Comparison of ENCODE assay signal across 17 cellular contexts in genomic region chr14:92792885-92793284, GRCh38. TPM values are rescaled to one million over a fixed set of nuclear protein-coding genes. Genes with fewer than 3 reads are reported as not detected.
DNase-seq lines count a peak whose midpoint lies in the region; ATAC-seq and TF ChIP-seq lines count a peak whose summit lies in the region.
"Had no signal": no experiment of that assay in that cellular context is flagged by ENCODE, and none has a peak within 500 bp of the region (broad histone marks: within the 10 kb centered on the region; RNA-seq: fewer than 3 reads in every experiment).

No MANE protein-coding gene starts in this region.

- H3K4me3 ChIP-seq in MM.1S (ENCODE audit: low read length) (no peak overlapping the region), cardiac fibroblast (replicated peaks in 1 of 2; ENCODE audit: low read depth in 2 of 2, low read length in 2 of 2) (no peak overlapping the region)

- H3K4me3 Mint-ChIP-seq in nephron = peak overlapping the region; percentile 48 to 86 (median 85)

- ATAC-seq in HG02588 (IDR thresholded peaks at IDR 0.05; ENCODE audit: unreplicated experiment) = no peak

- H3K27me3 Mint-ChIP-seq in nephron (ENCODE audit: low read depth) = peaks cover 3% of the 10 kb centered on the region

- TF ChIP-seq CTCF in MM.1S (IDR thresholded peaks at IDR 0.05; ENCODE audit: low read length) (no peak), cardiac fibroblast (IDR thresholded peaks at IDR 0.05; ENCODE audit: low read depth, low read length) (no peak), nephron (IDR thresholded peaks at IDR 0.05; ENCODE audit: unreplicated experiment in 3 of 3) (no peak)

- peak overlapping the region in 2 of 3 experiments; percentile 25 to 79 for H3K27ac Mint-ChIP-seq in nephron

- H3K9ac ChIP-seq in MM.1S (ENCODE audit: low read length) = no peak overlapping the region

- H3K27ac ChIP-seq in MM.1S (ENCODE audit: low read length) = no peak overlapping the region
- H3K27ac ChIP-seq: SJSA1 had no signal

- no peaks in the 10 kb centered on the region for H3F3A ChIP-seq in MM.1S (ENCODE audit: insufficient read depth, low read length)

- H3K4me1 Mint-ChIP-seq in nephron = peaks cover 24% of the 10 kb centered on the region

- H3K4me2 ChIP-seq in MM.1S (ENCODE audit: low read depth, low read length) = no peak overlapping the region

- no peaks in the 10 kb centered on the region for H4K20me1 ChIP-seq in MM.1S (ENCODE audit: insufficient read depth, low read length)

- H3K27me3 ChIP-seq in MM.1S (replicated peaks; ENCODE audit: insufficient read depth, low read length) = no peaks in the 10 kb centered on the region
- H3K27me3 ChIP-seq: neutrophil, SJSA1, tibial artery had no signal

- peaks cover 8% of the 10 kb centered on the region for H3K36me3 Mint-ChIP-seq in nephron (ENCODE audit: low read depth)

- H3K36me3 ChIP-seq in MM.1S (replicated peaks; ENCODE audit: insufficient read depth, low read length) = no peaks in the 10 kb centered on the region

- H3K9me3 Mint-ChIP-seq in nephron = peaks cover 23% of the 10 kb centered on the region

- H3K9me3 ChIP-seq in MM.1S (replicated peaks; ENCODE audit: insufficient read depth, low read length) = no peaks in the 10 kb centered on the region

- H3K4me1 ChIP-seq in MM.1S (ENCODE audit: low read length) = peaks cover 4% of the 10 kb centered on the region; the same call in 1 of the 2 replicates

- peaks cover 23% of the 10 kb centered on the region for H3K79me2 ChIP-seq in MM.1S (ENCODE audit: low read length)

- H3K9me2 ChIP-seq in MM.1S (replicated peaks; ENCODE audit: insufficient read depth, low read length) = no peaks in the 10 kb centered on the region

- peak overlapping the region; percentile 77; the same call in 1 of the 2 replicates for H2AFZ ChIP-seq in MM.1S (ENCODE audit: low read length)

- peak in 2 of 3 experiments; percentile 29 to 70 for DNase-seq in NCI-H1417 (lab: John Stamatoyannopoulos, UW)
- no peak for DNase-seq in NCI-H1417 treated with DMSO at 0.1 percent for 48 hours (lab: John Stamatoyannopoulos, UW)
- no peak for DNase-seq in MM.1S
- peak; percentile 28 to 32 for DNase-seq in cardiac fibroblast (ENCODE audit: low read depth in 2 of 2)
- no peak for DNase-seq in A172 (ENCODE audit: low spot score)
- DNase-seq in NK-92 (lab: John Stamatoyannopoulos, UW; ENCODE audit: unreplicated experiment) = no peak
- DNase-seq: ACHN; activated CD8-positive, alpha-beta memory T cell treated with anti-CD3 and anti-CD28 coated beads for 24 hours; cerebellar nuclear complex; hippocampal formation; MV-4-11; stimulated activated CD4-positive, alpha-beta T cell treated with anti-CD3 and anti-CD28 coated beads, Interleukin-4, amount 100 ng/mL, for 1 hour; tibial artery had no signal

RNA-seq across cellular contexts. Expression of gene GOLGA5, which starts 1.2 kb away (rescaled TPM):
- 24.7 and 28.1 TPM in 2 replicates for total RNA-seq in A172 (2014; rRNA removed; shearing (Covaris generic))

RNA-seq across cellular contexts. Expression of gene LGMN, which starts 44.5 kb away (rescaled TPM):
- total RNA-seq in A172 (2014; rRNA removed; shearing (Covaris generic)) = 13.0 and 21.3 TPM in 2 replicates

Comparison
In these comparisons a context has a peak if more than half of its experiments do, and no peak if none do; other contexts are left out.
1. DNase-seq: peak in NCI-H1417 (2 of 3) and cardiac fibroblast (2 of 2); none in NCI-H1417 treated with DMSO at 0.1 percent for 48 hours (single experiment), MM.1S (single experiment), A172 (single experiment) and NK-92 (single experiment).